8 cellular contexts compared by ENCODE assay signal in genomic region chr10:13527864-13528137, GRCh38. TPM values are rescaled to one million over a fixed set of nuclear protein-coding genes. Genes with fewer than 3 reads are reported as not detected.
DNase-seq lines count a peak whose midpoint lies in the region; ATAC-seq and TF ChIP-seq lines count a peak whose summit lies in the region.

No MANE protein-coding gene starts in this region.

- H3K27ac Mint-ChIP-seq in naive thymus-derived CD8-positive, alpha-beta T cell: no peak overlapping the region

- no peak overlapping the region for H2BK20ac ChIP-seq in IMR-90 (ENCODE audit: low read depth, low read length)

- peaks cover 6 to 14% (median 8%) of the 10 kb centered on the region in 4 donors for H3K4me1 Mint-ChIP-seq in naive thymus-derived CD8-positive, alpha-beta T cell

- H3K36me3 Mint-ChIP-seq in naive thymus-derived CD8-positive, alpha-beta T cell: peaks cover 0 to 6% (median 0%) of the 10 kb centered on the region in 3 donors

- H3K27me3 Mint-ChIP-seq in naive thymus-derived CD8-positive, alpha-beta T cell: peaks cover 41 to 83% (median 58%) of the 10 kb centered on the region in 5 donors

- no peak for TF ChIP-seq POLR2A in IMR-90 (IDR thresholded peaks at IDR 0.05; ENCODE audit: low read depth, low read length)

- H3K36me3 ChIP-seq in IMR-90 (ENCODE audit: control insufficient read depth, insufficient read depth, low read length) (peaks cover under 1% of the 10 kb centered on the region), ectodermal cell (ENCODE audit: control insufficient read depth, insufficient read depth, low read length) (no peaks in the 10 kb centered on the region)

- H3K4me1 ChIP-seq in IMR-90 (ENCODE audit: control insufficient read depth, insufficient read depth, low read length) (peaks cover 3% of the 10 kb centered on the region; the same call in 1 of the 2 replicates), ectodermal cell (ENCODE audit: control insufficient read depth, insufficient read depth, low read length) (peaks cover 7% of the 10 kb centered on the region)

- no peak overlapping the region for H4K91ac ChIP-seq in IMR-90 (ENCODE audit: insufficient read depth, low read depth, low read length)

- peaks cover under 1 to 15% of the 10 kb centered on the region in 2 experiments; a peak in 3 of 4 replicates for H3K79me1 ChIP-seq in IMR-90 (ENCODE audit: low read depth in 1 of 2, low read length in 2 of 2)

- TF ChIP-seq RAD21 in IMR-90 (IDR thresholded peaks at IDR 0.05; ENCODE audit: low read length): no peak

- DNase-seq in AG04449 (ENCODE audit: low read depth, low spot score) (no peak), IMR-90 (no peak), medulla oblongata (ENCODE audit: extremely low spot score) (no peak), AML-193 (lab: John Stamatoyannopoulos, UW) (no peak)
- no peak for DNase-seq in naive thymus-derived CD8-positive, alpha-beta T cell

- H2AK9ac ChIP-seq in IMR-90 (replicated peaks; ENCODE audit: low read depth, low read length, poor library complexity): no peak overlapping the region

- H2AK5ac ChIP-seq in IMR-90 (ENCODE audit: low read depth, low read length): no peak overlapping the region

- no peaks in the 10 kb centered on the region; the same call in 1 of the 2 replicates for H3K27me3 ChIP-seq in IMR-90 (ENCODE audit: control insufficient read depth, insufficient read depth, low read length)
- H3K27me3 ChIP-seq in ectodermal cell (ENCODE audit: control insufficient read depth, insufficient read depth, low read length, poor library complexity, severe bottlenecking): peaks cover 43% of the 10 kb centered on the region

- intact Hi-C loops in IMR-90 (cut with micrococcal nuclease): no loop called here

- H3K9me1 ChIP-seq in IMR-90 (ENCODE audit: insufficient read depth, low read length): no peaks in the 10 kb centered on the region; the same call in none of the 2 replicates

- H3K4me2 ChIP-seq in IMR-90 (ENCODE audit: low read depth, low read length): peak overlapping the region; percentile 94

- H3K14ac ChIP-seq in IMR-90 (replicated peaks; ENCODE audit: low read depth, low read length): no peak overlapping the region; the same call in 1 of the 2 replicates

- H2BK120ac ChIP-seq in IMR-90 (ENCODE audit: low read depth, low read length): no peak overlapping the region

- ATAC-seq in IMR-90 (ENCODE audit: low read depth): no peak
- no peak for ATAC-seq in naive thymus-derived CD8-positive, alpha-beta T cell
- ATAC-seq in GM19463 (IDR thresholded peaks at IDR 0.05; ENCODE audit: unreplicated experiment): no peak
- no peak for ATAC-seq in HG03025 (IDR thresholded peaks at IDR 0.05; ENCODE audit: low FRiP score, unreplicated experiment)

- H2BK5ac ChIP-seq in IMR-90 (ENCODE audit: low read depth, low read length, poor library complexity, severe bottlenecking): no peak overlapping the region

- BruUV-seq in IMR-90 (replicated peaks; lab: Mats Ljungman, UMichigan): no TSS peak

- H3K9ac ChIP-seq in IMR-90 (ENCODE audit: low read depth, low read length): peak overlapping the region; percentile 75

- TF ChIP-seq CTCF in AG04449 (IDR thresholded peaks at IDR 0.05; ENCODE audit: insufficient read depth, low read length, missing control alignments) (no peak), IMR-90 (conservative IDR thresholded peaks at IDR 0.05; ENCODE audit: low read depth, low read length) (no peak)

- H3K23ac ChIP-seq in IMR-90 (ENCODE audit: low read depth, low read length): peak overlapping the region; percentile 48

- H3K4me3 ChIP-seq in AG04449 (ENCODE audit: low read depth, low read length) (peak overlapping the region; percentile 57), IMR-90 (ENCODE audit: insufficient read depth, low read depth, low read length) (peak overlapping the region; percentile 57), ectodermal cell (ENCODE audit: insufficient read depth, low read depth, low read length) (peak overlapping the region; percentile 53)

- H3K4ac ChIP-seq in IMR-90 (ENCODE audit: low read depth, low read length): no peak overlapping the region

- H3K4me3 Mint-ChIP-seq in naive thymus-derived CD8-positive, alpha-beta T cell: peak overlapping the region; percentile 61 to 82 (median 77)

- no peaks in the 10 kb centered on the region for H4K20me1 ChIP-seq in IMR-90 (ENCODE audit: insufficient read depth, low read length)

- no peak overlapping the region; the same call in 1 of the 2 replicates for H3K27ac ChIP-seq in IMR-90 (ENCODE audit: insufficient read depth, low read length)
- no peak overlapping the region for H3K27ac ChIP-seq in ectodermal cell (ENCODE audit: insufficient read depth, low read depth, low read length, poor library complexity, severe bottlenecking)

- POLR2A ChIA-PET in AG04449 (lab: Yijun Ruan, JAX) (interaction anchor here (0.6 kb wide), 1 partner anchor 1459 kb away, joined by 3 read pairs; the partner anchor contains the start of gene DHTKD1), IMR-90 (lab: Charles Lee; ENCODE audit: unreplicated experiment) (interaction anchor here (1.1 kb wide), 1 partner anchor 10 kb away, joined by 3 read pairs; no protein-coding TSS in a partner anchor)
- POLR2A ChIA-PET in naive thymus-derived CD8-positive, alpha-beta T cell (lab: Charles Lee): interaction anchor here (0.6 kb wide), 1 partner anchor 83 kb away, joined by 4 read pairs; no protein-coding TSS in a partner anchor

- dilution Hi-C loops in IMR-90 (cut with HindIII; ENCODE audit: low sequenced_read_pairs, unreplicated experiment): no loop called here

- in situ Hi-C loops in IMR-90 (cut with MboI; ENCODE audit: low sequenced_read_pairs): no loop called here

- H4K5ac ChIP-seq in IMR-90 (ENCODE audit: low read depth, low read length): no peak overlapping the region; the same call in 1 of the 2 replicates

- H3K9me3 Mint-ChIP-seq in naive thymus-derived CD8-positive, alpha-beta T cell: no peaks in the 10 kb centered on the region

- CTCF ChIA-PET in AG04449 (lab: Yijun Ruan, JAX) (interaction anchor here (1.2 to 3.0 kb wide), 5 partner anchors 8 to 156 kb away, joined by 3 to 19 read pairs (median 4); no protein-coding TSS in a partner anchor), IMR-90 (lab: Yijun Ruan, JAX) (interaction anchor here (1.3 to 1.7 kb wide), 2 partner anchors 9 to 156 kb away, joined by 6 read pairs; no protein-coding TSS in a partner anchor)

- H3K9me3 ChIP-seq in IMR-90 (ENCODE audit: control insufficient read depth, insufficient read depth, low read length): no peaks in the 10 kb centered on the region
- no peaks in the 10 kb centered on the region for H3K9me3 ChIP-seq in ectodermal cell (ENCODE audit: control insufficient read depth, low read length)

- no peak overlapping the region for H2BK15ac ChIP-seq in IMR-90 (ENCODE audit: low read depth, low read length)

- WGBS in IMR-90 (ENCODE audit: extremely low coverage in 2 of 2, insufficient read length in 1 of 2), 2 experiments: 0% methylated on average over 1 of the region's 6 CpGs; no CpG with 5 or more reads in 1 of the 2 experiments
- WGBS in ectodermal cell, 2 experiments: 1 to 4% methylated on average over 6 of the region's 6 CpGs

- H4K8ac ChIP-seq in IMR-90 (ENCODE audit: low read depth in 2 of 2, low read length in 2 of 2): peak overlapping the region in 1 of 2 experiments; percentile 30; a peak in 1 of 4 replicates

- H3K18ac ChIP-seq in IMR-90 (ENCODE audit: low read depth, low read length): no peak overlapping the region

- peak overlapping the region; percentile 82 for H2AFZ ChIP-seq in IMR-90 (replicated peaks; ENCODE audit: low read length, poor library complexity)

- no peak overlapping the region for H3K56ac ChIP-seq in IMR-90 (ENCODE audit: extremely low read depth, insufficient read depth, low read length)

TF ChIP-seq in IMR-90, 13 proteins besides CTCF, POLR2A, EP300 and RAD21:
- TF ChIP-seq RCOR1 (IDR thresholded peaks at IDR 0.05; ENCODE audit: insufficient replicate concordance, low read length) (no peak), FOS (IDR thresholded peaks at IDR 0.05; ENCODE audit: low read depth, low read length) (no peak), MXI1 (IDR thresholded peaks at IDR 0.05; ENCODE audit: borderline replicate concordance, low read depth, low read length) (no peak), SMC3 (IDR thresholded peaks at IDR 0.05; ENCODE audit: low read depth, low read length) (no peak), CEBPB (IDR thresholded peaks at IDR 0.05; ENCODE audit: low read depth, low read length) (no peak), CHD1 (IDR thresholded peaks at IDR 0.05; ENCODE audit: low read depth, low read length) (no peak)
- TF ChIP-seq, protein P1, sequence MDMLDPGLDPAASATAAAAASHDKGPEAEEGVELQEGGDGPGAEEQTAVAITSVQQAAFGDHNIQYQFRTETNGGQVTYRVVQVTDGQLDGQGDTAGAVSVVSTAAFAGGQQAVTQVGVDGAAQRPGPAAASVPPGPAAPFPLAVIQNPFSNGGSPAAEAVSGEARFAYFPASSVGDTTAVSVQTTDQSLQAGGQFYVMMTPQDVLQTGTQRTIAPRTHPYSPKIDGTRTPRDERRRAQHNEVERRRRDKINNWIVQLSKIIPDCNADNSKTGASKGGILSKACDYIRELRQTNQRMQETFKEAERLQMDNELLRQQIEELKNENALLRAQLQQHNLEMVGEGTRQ (IDR thresholded peaks at IDR 0.05; ENCODE audit: low read depth, low read length): no peak

RNA-seq across cellular contexts. Expression of gene BEND7, which starts 1.0 kb away (rescaled TPM):
- total RNA-seq in IMR-90 (2012; rRNA removed): 2.3 and 3.1 TPM in 2 replicates
- polyA plus RNA-seq in IMR-90 (2012; rRNA removed): 2.5 and 3.5 TPM in 2 replicates
- 0.99 and 1.6 TPM in 2 replicates for polyA plus RNA-seq in IMR-90 (2012; cell fraction: cytosol; rRNA removed)
- 1.7 and 9.5 TPM in 2 replicates for polyA plus RNA-seq in IMR-90 (2012; cell fraction: nucleus; rRNA removed; ENCODE audit: low replicate concordance)
- 7.0 TPM for polyA plus RNA-seq in ectodermal cell (2013, experiment 1 of 4)
- 7.2 TPM for polyA plus RNA-seq in ectodermal cell (2013, experiment 2 of 4)
- polyA plus RNA-seq in ectodermal cell (2013, experiment 3 of 4): 7.3 TPM
- 11.0 TPM for polyA plus RNA-seq in ectodermal cell (2013, experiment 4 of 4)
- not detected for total RNA-seq in naive thymus-derived CD8-positive, alpha-beta T cell
- not detected for polyA plus RNA-seq in naive thymus-derived CD8-positive, alpha-beta T cell

RNA-seq across cellular contexts. Expression of gene PRPF18, which starts 59.0 kb away (rescaled TPM):
- 10.0 and 34.4 TPM in 2 replicates for total RNA-seq in IMR-90 (2012; rRNA removed)
- polyA plus RNA-seq in IMR-90 (2012; rRNA removed): 14.1 and 16.9 TPM in 2 replicates
- polyA plus RNA-seq in IMR-90 (2012; cell fraction: cytosol; rRNA removed): 1.1 and 2.4 TPM in 2 replicates
- polyA plus RNA-seq in IMR-90 (2012; cell fraction: nucleus; rRNA removed; ENCODE audit: low replicate concordance): 0.28 and 3.2 TPM in 2 replicates
- polyA plus RNA-seq in ectodermal cell (2013, experiment 1 of 4): 18.1 TPM
- 20.2 TPM for polyA plus RNA-seq in ectodermal cell (2013, experiment 2 of 4)
- 14.1 TPM for polyA plus RNA-seq in ectodermal cell (2013, experiment 3 of 4)
- polyA plus RNA-seq in ectodermal cell (2013, experiment 4 of 4): 14.3 TPM
- total RNA-seq in naive thymus-derived CD8-positive, alpha-beta T cell: 10 to 100 TPM; 31.9 to 33.9 TPM
- polyA plus RNA-seq in naive thymus-derived CD8-positive, alpha-beta T cell: 10 to 100 TPM; 38.1 to 41.5 (median 40.9) TPM
